Comparison of ENCODE assay signal across 15 cellular contexts in the genomic region with DNA sequence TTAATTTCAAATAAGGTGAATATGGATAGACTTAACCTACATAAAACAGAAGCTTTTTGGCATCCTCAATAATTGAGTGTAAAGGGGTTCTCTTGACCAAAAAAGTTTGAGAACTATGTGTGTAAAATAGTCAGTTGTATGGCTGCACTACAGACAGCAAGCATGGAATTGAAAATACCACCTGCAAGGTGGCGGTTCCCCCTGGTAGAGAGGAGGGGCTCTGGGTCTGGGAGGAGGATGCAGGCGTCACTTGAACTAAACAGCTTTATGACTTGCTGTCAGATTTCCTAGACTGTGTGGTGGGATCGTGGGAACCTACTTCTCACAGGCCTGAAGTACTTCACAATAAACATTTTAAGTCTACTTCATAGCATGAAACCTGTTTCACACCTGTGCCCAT. TPM values are rescaled to one million over a fixed set of nuclear protein-coding genes. Genes with fewer than 3 reads are reported as not detected.
DNase-seq lines count a peak whose midpoint lies in the region; ATAC-seq and TF ChIP-seq lines count a peak whose summit lies in the region.
"Had no signal": no experiment of that assay in that cellular context is flagged by ENCODE, and none has a peak within 500 bp of the region (broad histone marks: within the 10 kb centered on the region; RNA-seq: fewer than 3 reads in every experiment).

No MANE protein-coding gene starts in this region.

- CTCF ChIA-PET in CD8-positive, alpha-beta memory T cell (lab: Charles Lee), result interaction anchor here (0.7 to 58.3 kb wide), 4 partner anchors 1 to 121 kb away, joined by 3 to 1568 read pairs (median 814); partner anchors contain the start of gene EVL

- H3K36me3 Mint-ChIP-seq in CD8-positive, alpha-beta memory T cell, result peaks cover 22 to 89% (median 43%) of the 10 kb centered on the region in 3 donors
- H3K36me3 Mint-ChIP-seq in immature natural killer cell, result peaks cover 27 to 62% (median 38%) of the 10 kb centered on the region in 3 donors

- H4K20me1 ChIP-seq in BLaER1, result peaks cover 74% of the 10 kb centered on the region

- H3K4me3 ChIP-seq in BLaER1 (no peak overlapping the region), gastroesophageal sphincter (no peak overlapping the region)
- peak overlapping the region; percentile 18 for H3K4me3 ChIP-seq in CD8-positive, alpha-beta memory T cell (ENCODE audit: low read length)
- H3K4me3 ChIP-seq: cardiac muscle cell, left ventricle myocardium inferior had no signal

- H3K27me3 Mint-ChIP-seq in CD8-positive, alpha-beta memory T cell, result peaks cover 0 to 1% of the 10 kb centered on the region in 2 donors
- peaks cover 12 to 49% (median 17%) of the 10 kb centered on the region in 3 donors for H3K27me3 Mint-ChIP-seq in immature natural killer cell (ENCODE audit: low read depth in 3 of 3)

- no peak for TF ChIP-seq POLR2A in gastroesophageal sphincter (IDR thresholded peaks at IDR 0.05)

- H3K9ac ChIP-seq in BLaER1, result no peak overlapping the region

- ATAC-seq in gastroesophageal sphincter, result no peak
- ATAC-seq in GM19328 (IDR thresholded peaks at IDR 0.05; ENCODE audit: unreplicated experiment), result no peak

- peak overlapping the region; percentile 61 to 100 (median 83) for H3K4me3 Mint-ChIP-seq in CD8-positive, alpha-beta memory T cell
- peak overlapping the region; percentile 85 to 98 (median 97) for H3K4me3 Mint-ChIP-seq in immature natural killer cell

- peaks cover 86 to 94% (median 92%) of the 10 kb centered on the region in 3 donors for H3K4me1 Mint-ChIP-seq in CD8-positive, alpha-beta memory T cell
- peaks cover 96 to 100% of the 10 kb centered on the region in 2 donors for H3K4me1 Mint-ChIP-seq in immature natural killer cell

- H3K9me3 ChIP-seq in BLaER1, result no peaks in the 10 kb centered on the region
- no peaks in the 10 kb centered on the region for H3K9me3 ChIP-seq in CD8-positive, alpha-beta memory T cell (ENCODE audit: low read length)
- H3K9me3 ChIP-seq in gastroesophageal sphincter, result no peaks in the 10 kb centered on the region
- H3K9me3 ChIP-seq: left ventricle myocardium inferior had no signal

- TF ChIP-seq EP300 in gastroesophageal sphincter (IDR thresholded peaks at IDR 0.05), result no peak

- H3K27ac Mint-ChIP-seq in CD8-positive, alpha-beta memory T cell, result peak overlapping the region; percentile 57 to 100 (median 95)
- H3K27ac Mint-ChIP-seq in immature natural killer cell, result peak overlapping the region; percentile 98 to 100 (median 100)

- POLR2A ChIA-PET in CD8-positive, alpha-beta memory T cell (lab: Charles Lee), result interaction anchor here (2.8 to 12.8 kb wide), 3 partner anchors 8 to 35 kb away, joined by 11 to 274 read pairs (median 106); no protein-coding TSS in a partner anchor

- no peaks in the 10 kb centered on the region for H3K9me3 Mint-ChIP-seq in CD8-positive, alpha-beta memory T cell
- no peaks in the 10 kb centered on the region for H3K9me3 Mint-ChIP-seq in immature natural killer cell

- H3K4me1 ChIP-seq in BLaER1 (peaks cover 100% of the 10 kb centered on the region), gastroesophageal sphincter (peaks cover 0 to 12% (median under 1%) of the 10 kb centered on the region in 3 donors)
- H3K4me1 ChIP-seq in CD8-positive, alpha-beta memory T cell (ENCODE audit: insufficient read depth, low read length), result peaks cover 83% of the 10 kb centered on the region

- H3K36me3 ChIP-seq in BLaER1, result peaks cover 15% of the 10 kb centered on the region
- H3K36me3 ChIP-seq in CD8-positive, alpha-beta memory T cell (ENCODE audit: insufficient read depth, low read length), result peaks cover 25% of the 10 kb centered on the region
- H3K36me3 ChIP-seq in gastroesophageal sphincter, result no peaks in the 10 kb centered on the region
- H3K36me3 ChIP-seq: cardiac muscle cell, left ventricle myocardium inferior had no signal

- H3K27me3 ChIP-seq in BLaER1, result no peaks in the 10 kb centered on the region
- H3K27me3 ChIP-seq in CD8-positive, alpha-beta memory T cell (ENCODE audit: insufficient read depth, low read length, poor library complexity, severe bottlenecking), result no peaks in the 10 kb centered on the region
- H3K27me3 ChIP-seq in gastroesophageal sphincter, result no peaks in the 10 kb centered on the region
- H3K27me3 ChIP-seq: cardiac muscle cell had no signal

- H3K27ac ChIP-seq in BLaER1 (no peak overlapping the region), gastroesophageal sphincter (no peak overlapping the region)
- no peak overlapping the region for H3K27ac ChIP-seq in CD8-positive, alpha-beta memory T cell (ENCODE audit: low read depth, low read length)
- H3K27ac ChIP-seq: cardiac muscle cell, left ventricle myocardium inferior had no signal

- TF ChIP-seq CTCF in gastroesophageal sphincter (IDR thresholded peaks at IDR 0.05), result no peak

- peak in 3 of 5 donors; percentile 33 to 63 (median 55) for DNase-seq in CD8-positive, alpha-beta memory T cell
- DNase-seq in T-helper 22 cell (ENCODE audit: low read depth) (peak; percentile 36), immature natural killer cell (peak in 2 of 3 donors; percentile 30 to 36), H4 (ENCODE audit: low spot score) (no peak), COLO668 (lab: John Stamatoyannopoulos, UW; ENCODE audit: unreplicated experiment) (no peak)
- DNase-seq: DMS79; IMR-90; left ventricle myocardium inferior; NCI-H1092; NK-92 treated with Interleukin-12 subunit alpha and Interleukin-12 subunit beta, amount 100 ng/mL, for 24 hours; Right ventricle myocardium superior had no signal

- H3K4me2 ChIP-seq in BLaER1, result peak overlapping the region; percentile 92

- 82 to 89% methylated on average over 3 of the region's 3 CpGs for WGBS in gastroesophageal sphincter (ENCODE audit: low coverage in 1 of 2), 2 donors

RNA-seq across cellular contexts. Expression of gene EVL, which starts 6.3 kb away (rescaled TPM):
- 100 to 1,000 TPM; 218 to 228 TPM for total RNA-seq in CD8-positive, alpha-beta memory T cell
- polyA plus RNA-seq in CD8-positive, alpha-beta memory T cell, result 129 TPM
- 100 to 1,000 TPM in 1 of 3 donors, 10 to 100 TPM in 2; 56.8 to 135 (median 76.3) TPM for polyA plus RNA-seq in immature natural killer cell
- 13.0 and 13.1 TPM in 2 replicates for total RNA-seq in H4 (2014; rRNA removed; shearing (Covaris generic))
- total RNA-seq in gastroesophageal sphincter, result 10 to 100 TPM; 36.1 to 42.6 (median 38.5) TPM

Comparison
In these comparisons a context has a peak if more than half of its experiments do, and no peak if none do; other contexts are left out.
1. DNase-seq: peak in CD8-positive, alpha-beta memory T cell (3 of 5), T-helper 22 cell (single experiment) and immature natural killer cell (2 of 3); none in H4 (single experiment) and COLO668 (single experiment).
2. RNA of gene EVL, which starts 6.3 kb away (total RNA-seq): 218 to 228 TPM in CD8-positive, alpha-beta memory T cell; 36.1 to 42.6 TPM in gastroesophageal sphincter and 13.0 to 13.1 TPM in H4; every median in the first group is over 4 times any median in the second.